Comparison of ENCODE assay signal across 18 cellular contexts in the genomic region with DNA sequence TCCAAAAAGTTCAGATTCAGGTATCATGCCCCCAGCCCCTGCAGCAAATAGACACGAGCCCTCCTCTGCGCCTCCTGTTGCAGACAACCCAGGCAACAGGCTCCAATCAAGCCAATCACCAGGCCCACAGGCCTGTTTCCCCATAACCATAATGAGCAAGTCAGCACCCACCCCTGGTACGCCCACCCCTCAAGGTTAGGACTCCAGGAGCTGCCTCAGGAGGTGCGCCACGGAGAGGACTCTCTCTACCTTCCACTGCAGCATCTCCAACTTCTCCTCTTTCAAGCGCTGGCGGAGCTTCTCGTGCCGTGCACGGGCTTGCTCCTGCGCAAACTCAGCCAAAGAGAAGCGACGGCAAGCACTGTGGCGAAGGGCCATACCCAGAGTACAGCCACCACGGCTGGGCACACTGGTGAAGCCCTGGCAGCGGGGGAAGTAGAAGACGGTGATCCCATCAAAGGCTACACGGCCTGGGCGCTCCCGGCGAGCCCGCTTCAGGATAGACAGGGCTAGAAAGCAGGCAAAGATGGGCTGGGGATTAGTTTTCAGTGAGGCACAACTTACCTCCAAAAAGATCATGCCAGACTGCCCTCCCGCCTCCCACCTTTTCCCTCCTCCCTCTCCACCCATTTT. TPM values are rescaled to one million over a fixed set of nuclear protein-coding genes. Genes with fewer than 3 reads are reported as not detected.
DNase-seq lines count a peak whose midpoint lies in the region; ATAC-seq and TF ChIP-seq lines count a peak whose summit lies in the region.
"Had no signal": no experiment of that assay in that cellular context is flagged by ENCODE, and none has a peak within 500 bp of the region (broad histone marks: within the 10 kb centered on the region; RNA-seq: fewer than 3 reads in every experiment).

No MANE protein-coding gene starts in this region.

- H3K4me3 Mint-ChIP-seq in activated naive CD4-positive, alpha-beta T cell treated with anti-CD3 and anti-CD28 coated beads, Interleukin-2, amount 50 U/mL, for 24 hours: no peak overlapping the region
- H3K4me3 Mint-ChIP-seq in activated CD8-positive, alpha-beta memory T cell treated with anti-CD3 and anti-CD28 coated beads, Interleukin-2, amount 10 ng/mL, durations not matched to agents 7 days and 5 days: no peak overlapping the region
- H3K4me3 Mint-ChIP-seq in stimulated activated effector memory CD8-positive, alpha-beta T cell treated with anti-CD3 and anti-CD28 coated beads, Interleukin-12 subunit alpha, Interleukin-12 subunit beta, amount 100 ng/mL, for 72 hours: no peak overlapping the region

- no peak for DNase-seq in activated naive CD4-positive, alpha-beta T cell treated with Interleukin-2 at 50 U/mL for 16 hours
- peak; percentile 34 for DNase-seq in activated CD8-positive, alpha-beta memory T cell treated with anti-CD3 and anti-CD28 coated beads, Interleukin-2, amount 10 ng/mL, durations not matched to agents 7 days and 5 days
- DNase-seq in lower lobe of right lung (no peak), NCI-H524 (lab: John Stamatoyannopoulos, UW) (no peak), NCI-H1417 treated with DMSO at 0.1 percent for 48 hours (lab: John Stamatoyannopoulos, UW) (no peak)
- no peak for DNase-seq in stimulated activated effector memory CD8-positive, alpha-beta T cell treated with anti-CD3 and anti-CD28 coated beads, Interleukin-12 subunit alpha, Interleukin-12 subunit beta, amount 100 ng/mL, for 72 hours (ENCODE audit: low spot score in 2 of 2)
- DNase-seq: activated CD4-positive, CD25-positive, alpha-beta regulatory T cell treated with anti-CD3 and anti-CD28 coated beads, Interleukin-2, amount 50 U/mL, for 72 hours; foreskin fibroblast; GF-D8; left ventricle myocardium inferior; NCI-H1694 treated with DMSO at 0.1 percent for 48 hours had no signal

- H3K4me1 ChIP-seq in lower lobe of right lung: peaks cover 88% of the 10 kb centered on the region

- peaks cover 67% of the 10 kb centered on the region for H3K36me3 ChIP-seq in lower lobe of right lung

- no peak overlapping the region for H3K4me3 ChIP-seq in lower lobe of right lung

- peaks cover 63% of the 10 kb centered on the region for H3K4me1 Mint-ChIP-seq in activated naive CD4-positive, alpha-beta T cell treated with anti-CD3 and anti-CD28 coated beads, Interleukin-2, amount 50 U/mL, for 24 hours
- H3K4me1 Mint-ChIP-seq in activated CD8-positive, alpha-beta memory T cell treated with anti-CD3 and anti-CD28 coated beads, Interleukin-2, amount 10 ng/mL, durations not matched to agents 7 days and 5 days: peaks cover 51% of the 10 kb centered on the region
- peaks cover 76% of the 10 kb centered on the region for H3K4me1 Mint-ChIP-seq in stimulated activated effector memory CD8-positive, alpha-beta T cell treated with anti-CD3 and anti-CD28 coated beads, Interleukin-12 subunit alpha, Interleukin-12 subunit beta, amount 100 ng/mL, for 72 hours

- TF ChIP-seq CTCF in lower lobe of right lung (IDR thresholded peaks at IDR 0.05): no peak

- CTCF ChIA-PET in activated CD8-positive, alpha-beta memory T cell treated with anti-CD3 and anti-CD28 coated beads, Interleukin-2, amount 10 ng/mL, durations not matched to agents 7 days and 5 days (lab: Charles Lee): interaction anchor here (1.1 kb wide), 1 partner anchor 36 kb away, joined by 3 read pairs; no protein-coding TSS in a partner anchor

- no peaks in the 10 kb centered on the region for H3K9me3 ChIP-seq in lower lobe of right lung
- H3K9me3 ChIP-seq: left ventricle myocardium inferior had no signal

- ATAC-seq in activated CD8-positive, alpha-beta memory T cell treated with anti-CD3 and anti-CD28 coated beads, Interleukin-2, amount 10 ng/mL, durations not matched to agents 7 days and 5 days: no peak
- ATAC-seq in lower lobe of right lung (no peak), GM21526 (IDR thresholded peaks at IDR 0.05; ENCODE audit: low FRiP score, unreplicated experiment) (no peak)
- ATAC-seq in stimulated activated effector memory CD8-positive, alpha-beta T cell treated with anti-CD3 and anti-CD28 coated beads, Interleukin-12 subunit alpha, Interleukin-12 subunit beta, amount 100 ng/mL, for 72 hours: no peak

- H3K36me3 Mint-ChIP-seq in activated naive CD4-positive, alpha-beta T cell treated with anti-CD3 and anti-CD28 coated beads, Interleukin-2, amount 50 U/mL, for 24 hours: peaks cover 35% of the 10 kb centered on the region
- peaks cover 42% of the 10 kb centered on the region for H3K36me3 Mint-ChIP-seq in activated CD8-positive, alpha-beta memory T cell treated with anti-CD3 and anti-CD28 coated beads, Interleukin-2, amount 10 ng/mL, durations not matched to agents 7 days and 5 days
- peaks cover 100% of the 10 kb centered on the region for H3K36me3 Mint-ChIP-seq in stimulated activated effector memory CD8-positive, alpha-beta T cell treated with anti-CD3 and anti-CD28 coated beads, Interleukin-12 subunit alpha, Interleukin-12 subunit beta, amount 100 ng/mL, for 72 hours

- peak overlapping the region; percentile 57 for H3K27ac Mint-ChIP-seq in activated naive CD4-positive, alpha-beta T cell treated with anti-CD3 and anti-CD28 coated beads, Interleukin-2, amount 50 U/mL, for 24 hours
- no peak overlapping the region for H3K27ac Mint-ChIP-seq in activated CD8-positive, alpha-beta memory T cell treated with anti-CD3 and anti-CD28 coated beads, Interleukin-2, amount 10 ng/mL, durations not matched to agents 7 days and 5 days
- peak overlapping the region; percentile 81 for H3K27ac Mint-ChIP-seq in stimulated activated effector memory CD8-positive, alpha-beta T cell treated with anti-CD3 and anti-CD28 coated beads, Interleukin-12 subunit alpha, Interleukin-12 subunit beta, amount 100 ng/mL, for 72 hours

- H3K27me3 ChIP-seq in lower lobe of right lung (ENCODE audit: low read depth): no peaks in the 10 kb centered on the region

- no peaks in the 10 kb centered on the region for H3K9me3 Mint-ChIP-seq in activated naive CD4-positive, alpha-beta T cell treated with anti-CD3 and anti-CD28 coated beads, Interleukin-2, amount 50 U/mL, for 24 hours
- H3K9me3 Mint-ChIP-seq in activated CD8-positive, alpha-beta memory T cell treated with anti-CD3 and anti-CD28 coated beads, Interleukin-2, amount 10 ng/mL, durations not matched to agents 7 days and 5 days (ENCODE audit: low read depth): no peaks in the 10 kb centered on the region
- no peaks in the 10 kb centered on the region for H3K9me3 Mint-ChIP-seq in stimulated activated effector memory CD8-positive, alpha-beta T cell treated with anti-CD3 and anti-CD28 coated beads, Interleukin-12 subunit alpha, Interleukin-12 subunit beta, amount 100 ng/mL, for 72 hours

- intact Hi-C loops in lower lobe of right lung (cut with DNase I): no loop called here

- H3K27ac ChIP-seq in lower lobe of right lung: peak overlapping the region; percentile 99

- H3K27me3 Mint-ChIP-seq in activated naive CD4-positive, alpha-beta T cell treated with anti-CD3 and anti-CD28 coated beads, Interleukin-2, amount 50 U/mL, for 24 hours: no peaks in the 10 kb centered on the region
- no peaks in the 10 kb centered on the region for H3K27me3 Mint-ChIP-seq in activated CD8-positive, alpha-beta memory T cell treated with anti-CD3 and anti-CD28 coated beads, Interleukin-2, amount 10 ng/mL, durations not matched to agents 7 days and 5 days

RNA-seq across cellular contexts. Expression of a gene that starts 8.5 kb away (rescaled TPM):
- 10 to 100 TPM; 15.6 to 20.2 TPM for total RNA-seq in activated CD8-positive, alpha-beta memory T cell treated with anti-CD3 and anti-CD28 coated beads, Interleukin-2, amount 10 ng/mL, durations not matched to agents 7 days and 5 days
- 55.1 TPM for total RNA-seq in lower lobe of right lung

RNA-seq across cellular contexts. Expression of a gene that starts 37.4 kb away (rescaled TPM):
- 1 to 10 TPM; 1.9 to 8.3 TPM for total RNA-seq in activated CD8-positive, alpha-beta memory T cell treated with anti-CD3 and anti-CD28 coated beads, Interleukin-2, amount 10 ng/mL, durations not matched to agents 7 days and 5 days
- 18.8 TPM for total RNA-seq in lower lobe of right lung

RNA-seq across cellular contexts. Expression of a gene that starts 37.4 kb away (rescaled TPM):
- total RNA-seq in activated CD8-positive, alpha-beta memory T cell treated with anti-CD3 and anti-CD28 coated beads, Interleukin-2, amount 10 ng/mL, durations not matched to agents 7 days and 5 days: 10 to 100 TPM; 28.8 to 32.0 TPM
- total RNA-seq in lower lobe of right lung: 81.6 TPM

RNA-seq across cellular contexts. Expression of a gene that starts 47.5 kb away (rescaled TPM):
- 1 to 10 TPM in 1 of 2 experiments, under 1 TPM in 1; 0.06 to 1.0 TPM for total RNA-seq in activated CD8-positive, alpha-beta memory T cell treated with anti-CD3 and anti-CD28 coated beads, Interleukin-2, amount 10 ng/mL, durations not matched to agents 7 days and 5 days
- total RNA-seq in lower lobe of right lung: not detected
- total RNA-seq: endothelial cell of umbilical vein, H1, HT-29, NCI-H460, subcutaneous adipose tissue had no signal
